18 cellular contexts compared by ENCODE assay signal in the genomic region with DNA sequence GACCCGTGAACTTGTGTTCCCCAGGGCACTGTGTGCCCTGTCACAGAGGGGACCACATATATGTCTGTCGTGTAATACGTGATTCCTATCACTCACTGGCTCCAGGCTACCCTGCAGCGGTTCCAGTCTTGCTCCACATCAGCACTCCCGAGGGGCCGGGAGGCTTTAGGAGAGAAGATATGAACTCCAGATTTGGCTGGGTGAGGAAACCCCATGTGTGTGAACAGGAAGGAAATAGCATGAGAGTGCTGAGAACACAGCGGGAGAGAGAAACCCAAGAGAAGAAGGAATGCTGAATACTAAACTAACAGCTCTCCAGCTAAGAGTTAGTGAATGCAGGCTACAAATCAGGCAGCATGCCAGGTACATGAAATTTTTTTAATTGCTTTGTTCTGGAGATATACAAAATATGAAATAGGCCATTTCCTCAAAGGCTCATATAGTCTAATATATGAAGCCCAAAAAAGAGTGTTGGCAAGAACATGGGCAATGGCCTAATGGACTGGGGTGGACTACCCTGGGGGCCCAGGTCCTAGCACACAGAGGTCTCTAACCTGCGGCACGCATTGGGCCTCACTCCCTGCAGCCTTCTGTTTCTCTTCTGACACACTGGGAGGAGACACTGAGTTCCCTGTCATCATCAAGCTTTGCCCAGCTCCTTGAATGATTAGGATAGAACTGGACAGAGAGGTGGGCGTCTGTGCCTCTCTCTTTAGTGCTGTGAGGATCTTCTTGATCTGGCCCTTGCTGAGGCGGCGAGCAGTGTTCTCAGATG.
"Had no signal": no experiment of that assay in that cellular context is flagged by ENCODE, and none has a peak within 500 bp of the region (broad histone marks: within the 10 kb centered on the region; RNA-seq: fewer than 3 reads in every experiment).

No MANE protein-coding gene starts in this region.

- H3K9me3 Mint-ChIP-seq: activated T-helper 1 cell treated with anti-CD3 and anti-CD28 coated beads, Interleukin-12 subunit alpha, Interleukin-12 subunit beta, Interleukin-2, Interleukin-4 antibody, amounts not matched to agents 30 ng/mL and 10 ng/mL and 1 ng/mL, durations not matched to agents 14 hours and 24 hours and 36 hours had no signal

- H3K4me3 Mint-ChIP-seq: activated B cell treated with CpG ODN at 0.5 μM for 24 hours; activated CD8-positive, alpha-beta T cell treated with anti-CD3 and anti-CD28 coated beads, Interleukin-2, amount 10 ng/mL, durations not matched to agents 7 days and 5 days; activated naive CD8-positive, alpha-beta T cell treated with anti-CD3 and anti-CD28 coated beads for 36 hours; activated T-helper 1 cell treated with anti-CD3 and anti-CD28 coated beads, Interleukin-12 subunit alpha, Interleukin-12 subunit beta, Interleukin-2, Interleukin-4 antibody, amounts not matched to agents 30 ng/mL and 10 ng/mL and 1 ng/mL, durations not matched to agents 14 hours and 24 hours and 36 hours; central memory CD8-positive, alpha-beta T cell; nephron; stimulated activated naive CD8-positive, alpha-beta T cell treated with anti-CD3 and anti-CD28 coated beads, Interleukin-15, amount 100 ng/mL, for 72 hours had no signal

- H3K9me3 ChIP-seq: body of pancreas, sigmoid colon, testis, upper lobe of right lung had no signal

- ATAC-seq: activated CD8-positive, alpha-beta T cell treated with anti-CD3 and anti-CD28 coated beads, Interleukin-2, amount 10 ng/mL, durations not matched to agents 7 days and 5 days; body of pancreas; stimulated activated naive CD8-positive, alpha-beta T cell treated with anti-CD3 and anti-CD28 coated beads, Interleukin-15, amount 100 ng/mL, for 72 hours; upper lobe of right lung had no signal

- H3K27ac Mint-ChIP-seq: activated B cell treated with CpG ODN at 0.5 μM for 24 hours; activated CD8-positive, alpha-beta T cell treated with anti-CD3 and anti-CD28 coated beads, Interleukin-2, amount 10 ng/mL, durations not matched to agents 7 days and 5 days; activated naive CD8-positive, alpha-beta T cell treated with anti-CD3 and anti-CD28 coated beads for 36 hours; activated T-helper 1 cell treated with anti-CD3 and anti-CD28 coated beads, Interleukin-12 subunit alpha, Interleukin-12 subunit beta, Interleukin-2, Interleukin-4 antibody, amounts not matched to agents 30 ng/mL and 10 ng/mL and 1 ng/mL, durations not matched to agents 14 hours and 24 hours and 36 hours had no signal

- H3K4me3 ChIP-seq: body of pancreas, sigmoid colon, spleen, testis, upper lobe of right lung had no signal

- H3K27me3 ChIP-seq: body of pancreas, sigmoid colon, testis, upper lobe of right lung had no signal

- H3K36me3 Mint-ChIP-seq: activated naive CD8-positive, alpha-beta T cell treated with anti-CD3 and anti-CD28 coated beads for 36 hours had no signal

- H3K36me3 ChIP-seq: sigmoid colon, spleen, upper lobe of right lung had no signal

- FAIRE-seq: frontal cortex, kidney, TTC549 had no signal

- H3K27ac ChIP-seq: body of pancreas, sigmoid colon, spleen, testis, upper lobe of right lung had no signal

- H3K4me1 ChIP-seq: body of pancreas, sigmoid colon, spleen, testis, upper lobe of right lung had no signal

- H3K4me1 Mint-ChIP-seq: activated B cell treated with CpG ODN at 0.5 μM for 24 hours; activated naive CD8-positive, alpha-beta T cell treated with anti-CD3 and anti-CD28 coated beads for 36 hours; central memory CD8-positive, alpha-beta T cell; stimulated activated naive CD8-positive, alpha-beta T cell treated with anti-CD3 and anti-CD28 coated beads, Interleukin-15, amount 100 ng/mL, for 72 hours had no signal

- DNase-seq: activated B cell treated with CpG ODN at 0.5 μM for 24 hours; activated CD4-positive, alpha-beta T cell treated with anti-CD3 and anti-CD28 coated beads for 48 hours; activated CD8-positive, alpha-beta T cell treated with anti-CD3 and anti-CD28 coated beads, Interleukin-2, amount 10 ng/mL, durations not matched to agents 7 days and 5 days; activated naive CD8-positive, alpha-beta T cell treated with anti-CD3 and anti-CD28 coated beads for 36 hours; body of pancreas; effector CD8-positive, alpha-beta T cell; kidney; sigmoid colon; spleen; stimulated activated naive CD8-positive, alpha-beta T cell treated with anti-CD3 and anti-CD28 coated beads, Interleukin-15, amount 100 ng/mL, for 72 hours; T-helper 2 cell; testis; upper lobe of right lung had no signal
